Comparison of ENCODE assay signal across 22 cellular contexts in genomic region chr4:186707574-186707973, GRCh38.
"Had no signal": no experiment of that assay in that cellular context is flagged by ENCODE, and none has a peak within 500 bp of the region (broad histone marks: within the 10 kb centered on the region; RNA-seq: fewer than 3 reads in every experiment).

No MANE protein-coding gene starts in this region.

- H3K4me3 ChIP-seq: esophagus squamous epithelium, hepatocyte, lung, prostate gland, sigmoid colon, skin epidermis, stomach, thoracic aorta had no signal

- H3K4me1 ChIP-seq: parathyroid adenoma had no signal

- H3K27me3 ChIP-seq: esophagus squamous epithelium, hepatocyte, sigmoid colon, stomach had no signal

- ATAC-seq: effector memory CD8-positive, alpha-beta T cell; naive thymus-derived CD4-positive, alpha-beta T cell had no signal

- H3K27ac ChIP-seq: epithelial cell of prostate, esophagus squamous epithelium, hepatocyte, parathyroid adenoma, prostate gland, skin epidermis, stomach, thoracic aorta had no signal

- H3K9me3 ChIP-seq: esophagus squamous epithelium, prostate gland, sigmoid colon, stomach, thoracic aorta had no signal

- DNase-seq: effector memory CD8-positive, alpha-beta T cell; esophagus squamous epithelium; foreskin fibroblast; kidney; mesenchymal stem cell; midbrain; naive thymus-derived CD4-positive, alpha-beta T cell; nephron progenitor cell; sigmoid colon; stimulated activated CD4-positive, alpha-beta T cell treated with anti-CD3 and anti-CD28 coated beads, Interleukin-2, amount 100 ng/mL, for 24 hours; stimulated activated CD4-positive, alpha-beta T cell treated with anti-CD3 and anti-CD28 coated beads, Interleukin-4, amount 100 ng/mL, for 4 hours; stimulated activated naive CD4-positive, alpha-beta T cell; stomach; substantia nigra; trophoblast cell had no signal
